ENCODE assay signal across 8 cellular contexts in the genomic region with DNA sequence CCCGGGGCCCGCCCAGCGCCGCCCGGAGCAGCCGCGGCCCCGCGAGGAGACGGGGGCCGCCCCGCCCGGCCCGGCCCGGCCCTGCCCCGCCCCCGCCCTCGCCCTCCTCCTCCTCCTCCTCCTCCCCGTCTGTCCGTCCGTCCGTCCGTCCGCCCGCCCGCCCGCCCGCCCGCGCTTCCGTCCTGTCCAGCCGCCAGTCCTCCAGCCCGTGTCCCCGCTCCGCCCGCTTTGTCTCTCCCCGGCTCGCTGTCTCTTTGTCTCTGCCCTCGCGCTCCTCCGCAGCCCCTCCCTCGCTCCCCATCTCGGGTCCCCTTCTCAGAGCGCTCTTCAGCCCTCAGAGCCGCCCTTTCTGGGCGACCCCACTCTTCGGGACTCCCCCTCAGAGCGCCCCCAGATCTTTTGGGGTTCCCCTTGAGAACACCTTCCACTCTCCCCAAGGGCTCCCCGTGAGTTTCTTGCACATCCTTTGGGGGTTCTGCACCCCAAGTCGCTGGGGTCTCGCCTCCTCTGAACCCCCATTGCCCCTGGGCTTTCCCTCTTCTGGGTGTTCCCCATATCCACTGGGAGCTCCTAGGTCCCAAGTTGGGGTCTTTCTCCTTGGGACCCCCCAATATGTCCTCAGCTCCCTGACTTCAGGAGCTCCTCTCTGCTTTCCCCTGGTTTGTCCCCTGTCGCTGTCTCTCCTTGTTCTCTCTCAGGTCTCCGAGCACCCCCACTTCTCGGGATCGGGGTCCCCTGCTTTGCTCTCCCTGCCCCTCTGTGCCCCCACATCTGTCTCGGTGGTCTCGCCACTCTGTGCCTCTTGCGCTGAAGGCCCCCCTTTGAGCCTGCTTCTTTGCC.
DNase-seq lines count a peak whose midpoint lies in the region; ATAC-seq and TF ChIP-seq lines count a peak whose summit lies in the region.

No MANE protein-coding gene starts in this region.

- CTCF ChIA-PET in WTC11 (lab: Charles Lee) = interaction anchor here (1.0 to 1.2 kb wide), 3 partner anchors 22 to 144 kb away, joined by 3 to 7 read pairs (median 4); a partner anchor contains a TSS

- peak overlapping the region; percentile 90 for H3K4me3 Mint-ChIP-seq in WTC11

- ATAC-seq in GM18868 (IDR thresholded peaks at IDR 0.05; ENCODE audit: unreplicated experiment) = peak; percentile 29
- ATAC-seq in WTC11 = peak; percentile 9
- ATAC-seq in left lobe of liver = no peak

- DNase-seq in AG10803 (ENCODE audit: low read depth) = peak; percentile 59
- peak; percentile 53 for DNase-seq in HuH-7 (ENCODE audit: low spot score)
- peak; percentile 52 for DNase-seq in WTC11 (ENCODE audit: low spot score)
- peak; percentile 36 for DNase-seq in dedifferentiated amniotic fluid mesenchymal stem cell (ENCODE audit: extremely low spot score)
- peak; percentile 69 for DNase-seq in left lobe of liver (ENCODE audit: low spot score)
- peak; percentile 14 to 56 (median 48) for DNase-seq in stimulated activated naive CD4-positive, alpha-beta T cell (lab: John Stamatoyannopoulos, UW)
- no peak for DNase-seq in NCI-H1694 treated with DMSO at 0.1 percent for 48 hours (lab: John Stamatoyannopoulos, UW)

- H3K9me3 Mint-ChIP-seq in WTC11 = no peaks in the 10 kb centered on the region

- peak overlapping the region; percentile 36; the same call in 1 of the 2 replicates for H3K27ac Mint-ChIP-seq in WTC11

- no peaks in the 10 kb centered on the region for H3K36me3 Mint-ChIP-seq in WTC11

- H3K27me3 Mint-ChIP-seq in WTC11 (ENCODE audit: low read depth) = no peaks in the 10 kb centered on the region; the same call in 1 of the 2 replicates

- POLR2A ChIA-PET in WTC11 (lab: Charles Lee) = interaction anchor here (0.6 to 1.1 kb wide), 2 partner anchors 78 to 144 kb away, joined by 3 read pairs; no protein-coding TSS in a partner anchor

- H3K4me3 ChIP-seq in AG10803 (ENCODE audit: low read length) = peak overlapping the region; percentile 94

- TF ChIP-seq CTCF in AG10803 (conservative IDR thresholded peaks at IDR 0.05; ENCODE audit: low read length) = no peak
- no peak for TF ChIP-seq CTCF in WTC11 (IDR thresholded peaks at IDR 0.05)

- peaks cover 46% of the 10 kb centered on the region for H3K4me1 Mint-ChIP-seq in WTC11

TF ChIP-seq in WTC11, 78 proteins besides CTCF, POLR2A, EP300 and RAD21:
- TF ChIP-seq, protein P1, sequence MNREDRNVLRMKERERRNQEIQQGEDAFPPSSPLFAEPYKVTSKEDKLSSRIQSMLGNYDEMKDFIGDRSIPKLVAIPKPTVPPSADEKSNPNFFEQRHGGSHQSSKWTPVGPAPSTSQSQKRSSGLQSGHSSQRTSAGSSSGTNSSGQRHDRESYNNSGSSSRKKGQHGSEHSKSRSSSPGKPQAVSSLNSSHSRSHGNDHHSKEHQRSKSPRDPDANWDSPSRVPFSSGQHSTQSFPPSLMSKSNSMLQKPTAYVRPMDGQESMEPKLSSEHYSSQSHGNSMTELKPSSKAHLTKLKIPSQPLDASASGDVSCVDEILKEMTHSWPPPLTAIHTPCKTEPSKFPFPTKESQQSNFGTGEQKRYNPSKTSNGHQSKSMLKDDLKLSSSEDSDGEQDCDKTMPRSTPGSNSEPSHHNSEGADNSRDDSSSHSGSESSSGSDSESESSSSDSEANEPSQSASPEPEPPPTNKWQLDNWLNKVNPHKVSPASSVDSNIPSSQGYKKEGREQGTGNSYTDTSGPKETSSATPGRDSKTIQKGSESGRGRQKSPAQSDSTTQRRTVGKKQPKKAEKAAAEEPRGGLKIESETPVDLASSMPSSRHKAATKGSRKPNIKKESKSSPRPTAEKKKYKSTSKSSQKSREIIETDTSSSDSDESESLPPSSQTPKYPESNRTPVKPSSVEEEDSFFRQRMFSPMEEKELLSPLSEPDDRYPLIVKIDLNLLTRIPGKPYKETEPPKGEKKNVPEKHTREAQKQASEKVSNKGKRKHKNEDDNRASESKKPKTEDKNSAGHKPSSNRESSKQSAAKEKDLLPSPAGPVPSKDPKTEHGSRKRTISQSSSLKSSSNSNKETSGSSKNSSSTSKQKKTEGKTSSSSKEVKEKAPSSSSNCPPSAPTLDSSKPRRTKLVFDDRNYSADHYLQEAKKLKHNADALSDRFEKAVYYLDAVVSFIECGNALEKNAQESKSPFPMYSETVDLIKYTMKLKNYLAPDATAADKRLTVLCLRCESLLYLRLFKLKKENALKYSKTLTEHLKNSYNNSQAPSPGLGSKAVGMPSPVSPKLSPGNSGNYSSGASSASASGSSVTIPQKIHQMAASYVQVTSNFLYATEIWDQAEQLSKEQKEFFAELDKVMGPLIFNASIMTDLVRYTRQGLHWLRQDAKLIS (CRISPR knock-in tag; IDR thresholded peaks at IDR 0.05; ENCODE audit: borderline replicate concordance) = no peak
- TF ChIP-seq SMAD4 (CRISPR knock-in tag; IDR thresholded peaks at IDR 0.05) = no peak
- TF ChIP-seq, protein P2, sequence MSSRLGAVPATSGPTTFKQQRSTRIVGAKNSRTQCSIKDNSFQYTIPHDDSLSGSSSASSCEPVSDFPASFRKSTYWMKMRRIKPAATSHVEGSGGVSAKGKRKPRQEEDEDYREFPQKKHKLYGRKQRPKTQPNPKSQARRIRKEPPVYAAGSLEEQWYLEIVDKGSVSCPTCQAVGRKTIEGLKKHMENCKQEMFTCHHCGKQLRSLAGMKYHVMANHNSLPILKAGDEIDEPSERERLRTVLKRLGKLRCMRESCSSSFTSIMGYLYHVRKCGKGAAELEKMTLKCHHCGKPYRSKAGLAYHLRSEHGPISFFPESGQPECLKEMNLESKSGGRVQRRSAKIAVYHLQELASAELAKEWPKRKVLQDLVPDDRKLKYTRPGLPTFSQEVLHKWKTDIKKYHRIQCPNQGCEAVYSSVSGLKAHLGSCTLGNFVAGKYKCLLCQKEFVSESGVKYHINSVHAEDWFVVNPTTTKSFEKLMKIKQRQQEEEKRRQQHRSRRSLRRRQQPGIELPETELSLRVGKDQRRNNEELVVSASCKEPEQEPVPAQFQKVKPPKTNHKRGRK (CRISPR knock-in tag; IDR thresholded peaks at IDR 0.05; ENCODE audit: borderline replicate concordance) = no peak
- no peak for TF ChIP-seq ZNF121 (CRISPR knock-in tag; IDR thresholded peaks at IDR 0.05)
- no peak for TF ChIP-seq ETV6 (CRISPR knock-in tag; IDR thresholded peaks at IDR 0.05)
- no peak for TF ChIP-seq TCF7 (CRISPR knock-in tag; IDR thresholded peaks at IDR 0.05; ENCODE audit: low read depth)
- TF ChIP-seq ZNF219 (CRISPR knock-in tag; IDR thresholded peaks at IDR 0.05; ENCODE audit: borderline replicate concordance) = no peak
- TF ChIP-seq FOXP1 (CRISPR knock-in tag; IDR thresholded peaks at IDR 0.05; ENCODE audit: borderline replicate concordance) = no peak
